Comparison of ENCODE assay signal across 8 cellular contexts in genomic region chr12:113896841-113897240, GRCh38.
"Had no signal": no experiment of that assay in that cellular context is flagged by ENCODE, and none has a peak within 500 bp of the region (broad histone marks: within the 10 kb centered on the region; RNA-seq: fewer than 3 reads in every experiment).

No MANE protein-coding gene starts in this region.

- H3K27ac ChIP-seq: HL-60, KMS-11 had no signal

- H3K27ac Mint-ChIP-seq: IgD-negative memory B cell had no signal

- ATAC-seq: HepG2, K562 had no signal

- H3K9ac ChIP-seq: KMS-11 had no signal

- H3K4me1 Mint-ChIP-seq: IgD-negative memory B cell had no signal

- H3K4me3 ChIP-seq: K562 had no signal

- DNase-seq: IMR-90, KBM-7, KG1 had no signal

- H3K4me3 Mint-ChIP-seq: IgD-negative memory B cell had no signal

- H3K27me3 Mint-ChIP-seq: IgD-negative memory B cell had no signal

- H3K9me3 Mint-ChIP-seq: IgD-negative memory B cell had no signal

- H3K4me2 ChIP-seq: KMS-11 had no signal
